ENCODE assay signal across 30 cellular contexts in the genomic region with DNA sequence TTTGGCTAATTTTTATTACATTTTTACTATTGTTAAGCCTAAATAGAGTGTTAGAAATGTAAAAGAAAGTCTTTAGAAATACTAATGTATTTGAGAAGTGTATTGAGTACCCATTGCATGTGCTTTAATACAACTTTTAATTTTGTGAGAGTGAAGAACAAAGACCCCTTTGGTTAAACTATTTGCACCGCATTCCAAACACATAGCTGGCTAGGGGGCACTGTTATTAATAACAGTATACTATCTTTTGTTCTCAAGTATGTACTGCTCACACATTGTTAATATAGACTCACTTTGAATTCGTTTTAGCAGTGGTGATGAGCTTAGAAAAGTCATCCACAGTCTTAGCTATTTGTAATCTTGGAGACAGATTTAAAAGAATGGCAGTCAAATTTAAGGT.
"Had no signal": no experiment of that assay in that cellular context is flagged by ENCODE, and none has a peak within 500 bp of the region (broad histone marks: within the 10 kb centered on the region; RNA-seq: fewer than 3 reads in every experiment).

No MANE protein-coding gene starts in this region.

- H3K27ac Mint-ChIP-seq: naive thymus-derived CD4-positive, alpha-beta T cell; natural killer cell treated with Interleukin-12 subunit alpha and Interleukin-12 subunit beta and Interleukin-15 and Interleukin-18, amount 100 ng/mL, for 72 hours; stimulated activated naive B cell treated with anti-CD40 and anti-IgM and Interleukin-4, amounts not matched to agents 10 μg/mL and 1 μg/mL and 100 μg/mL, for 72 hours had no signal

- FAIRE-seq: keratinocyte, pancreas had no signal

- ATAC-seq: left cardiac atrium; left lobe of liver; lower lobe of right lung; naive thymus-derived CD4-positive, alpha-beta T cell; natural killer cell treated with Interleukin-12 subunit alpha and Interleukin-12 subunit beta and Interleukin-15 and Interleukin-18, amount 100 ng/mL, for 72 hours; pancreas; right cardiac atrium; sciatic nerve; stimulated activated naive B cell treated with anti-CD40 and anti-IgM and Interleukin-4, amounts not matched to agents 10 μg/mL and 1 μg/mL and 100 μg/mL, for 72 hours; stimulated activated naive CD8-positive, alpha-beta T cell treated with anti-CD3 and anti-CD28 coated beads, Interleukin-15, Interleukin-2, amounts not matched to agents 100 U/mL and 50 U/mL, for 24 hours had no signal

- DNase-seq: hippocampal formation; kidney glomerular epithelial cell; left cardiac atrium; lower lobe of right lung; mammary epithelial cell; mesenchymal stem cell; naive thymus-derived CD4-positive, alpha-beta T cell; nucleus accumbens; pancreas; posterior cingulate gyrus; retina; right cardiac atrium; stimulated activated CD4-positive, alpha-beta T cell treated with anti-CD3 and anti-CD28 coated beads, Interleukin-12 subunit alpha, Interleukin-12 subunit beta, amount 100 ng/mL, for 4 hours; stimulated activated CD4-positive, alpha-beta T cell treated with anti-CD3 and anti-CD28 coated beads, Interleukin-15, amount 100 ng/mL, for 24 hours; stimulated activated CD4-positive, alpha-beta T cell treated with anti-CD3 and anti-CD28 coated beads, Interleukin-2, amount 100 ng/mL, for 24 hours; stimulated activated CD4-positive, alpha-beta T cell treated with anti-CD3 and anti-CD28 coated beads, Interleukin-4, amount 100 ng/mL, for 1 hour; stimulated activated naive B cell treated with anti-CD40 and anti-IgM and Interleukin-4, amounts not matched to agents 10 μg/mL and 1 μg/mL and 100 μg/mL, for 72 hours; stimulated activated naive CD8-positive, alpha-beta T cell treated with anti-CD3 and anti-CD28 coated beads, Interleukin-15, Interleukin-2, amounts not matched to agents 100 U/mL and 50 U/mL, for 24 hours; stomach; testis; thyroid gland; transverse colon; upper lobe of left lung had no signal

- H3K36me3 Mint-ChIP-seq: natural killer cell treated with Interleukin-12 subunit alpha and Interleukin-12 subunit beta and Interleukin-15 and Interleukin-18, amount 100 ng/mL, for 72 hours; stimulated activated naive B cell treated with anti-CD40 and anti-IgM and Interleukin-4, amounts not matched to agents 10 μg/mL and 1 μg/mL and 100 μg/mL, for 72 hours had no signal

- H3K4me1 Mint-ChIP-seq: stimulated activated naive B cell treated with anti-CD40 and anti-IgM and Interleukin-4, amounts not matched to agents 10 μg/mL and 1 μg/mL and 100 μg/mL, for 72 hours had no signal

- H3K4me3 ChIP-seq: lower lobe of right lung, pancreas, prostate gland, skin epidermis, stomach, testis, thyroid gland, transverse colon, upper lobe of left lung, vagina had no signal

- H3K27me3 ChIP-seq: pancreas, stomach, testis, thyroid gland, transverse colon, upper lobe of left lung, vagina had no signal

- H3K9me3 Mint-ChIP-seq: natural killer cell treated with Interleukin-12 subunit alpha and Interleukin-12 subunit beta and Interleukin-15 and Interleukin-18, amount 100 ng/mL, for 72 hours; stimulated activated naive B cell treated with anti-CD40 and anti-IgM and Interleukin-4, amounts not matched to agents 10 μg/mL and 1 μg/mL and 100 μg/mL, for 72 hours had no signal

- H3K9me3 ChIP-seq: lower lobe of right lung, pancreas, prostate gland, stomach, testis, thyroid gland, transverse colon, upper lobe of left lung, vagina had no signal

- H3K27ac ChIP-seq: lower lobe of right lung, pancreas, prostate gland, skin epidermis, stomach, testis, thyroid gland, transverse colon, upper lobe of left lung, vagina had no signal

- H3K36me3 ChIP-seq: pancreas, prostate gland, thyroid gland, transverse colon, upper lobe of left lung had no signal

- H3K4me1 ChIP-seq: lower lobe of right lung, prostate gland, stomach, testis, thyroid gland, transverse colon, upper lobe of left lung, vagina had no signal

- H3K4me3 Mint-ChIP-seq: naive thymus-derived CD4-positive, alpha-beta T cell; natural killer cell treated with Interleukin-12 subunit alpha and Interleukin-12 subunit beta and Interleukin-15 and Interleukin-18, amount 100 ng/mL, for 72 hours; stimulated activated naive B cell treated with anti-CD40 and anti-IgM and Interleukin-4, amounts not matched to agents 10 μg/mL and 1 μg/mL and 100 μg/mL, for 72 hours had no signal
